8 cellular contexts compared by ENCODE assay signal in genomic region chr5:65062684-65063083, GRCh38.
DNase-seq lines count a peak whose midpoint lies in the region; ATAC-seq and TF ChIP-seq lines count a peak whose summit lies in the region.

No MANE protein-coding gene starts in this region.

- peaks cover 39 to 73% (median 48%) of the 10 kb centered on the region in 3 donors for H3K4me1 Mint-ChIP-seq in naive B cell

- H3K36me3 Mint-ChIP-seq in naive B cell = no peaks in the 10 kb centered on the region

- peak overlapping the region in 5 of 6 donors; percentile 3 to 86 (median 60) for H3K27ac Mint-ChIP-seq in naive B cell

- DNase-seq in AG10803 (ENCODE audit: low read depth) (peak; percentile 98), NCI-H226 (peak; percentile 88), dermis blood vessel endothelial cell (peak; percentile 78), naive B cell (no peak), occipital lobe (lab: John Stamatoyannopoulos, UW) (no peak), NOMO-1 (lab: John Stamatoyannopoulos, UW; ENCODE audit: unreplicated experiment in 2 of 2) (no peak)

- H3K27me3 Mint-ChIP-seq in naive B cell = no peaks in the 10 kb centered on the region

- peaks cover 0 to 10% (median 0%) of the 10 kb centered on the region in 7 donors for H3K9me3 Mint-ChIP-seq in naive B cell

- TF ChIP-seq CTCF in AG10803 (conservative IDR thresholded peaks at IDR 0.05; ENCODE audit: low read length) = no peak

- peak overlapping the region; percentile 8; the same call in 1 of the 2 replicates for H3K4me3 ChIP-seq in AG10803 (ENCODE audit: low read length)

- ATAC-seq in naive B cell (ENCODE audit: low read depth in 2 of 2) = no peak
- ATAC-seq in GM21447 (IDR thresholded peaks at IDR 0.05; ENCODE audit: unreplicated experiment) = no peak
- ATAC-seq in GM21619 (IDR thresholded peaks at IDR 0.05; ENCODE audit: unreplicated experiment) = no peak

- H3K4me3 Mint-ChIP-seq in naive B cell = peak overlapping the region in 2 of 8 donors; percentile 52 to 71

Comparison
In these comparisons a context has a peak if more than half of its experiments do, and no peak if none do; other contexts are left out.
1. DNase-seq: peak in AG10803 (single experiment), NCI-H226 (single experiment) and dermis blood vessel endothelial cell (single experiment); none in naive B cell (single experiment), occipital lobe (single experiment) and NOMO-1 (0 of 2).